Comparison of ENCODE assay signal across 6 cellular contexts in genomic region chr12:30595742-30596141, GRCh38.
"Had no signal": no experiment of that assay in that cellular context is flagged by ENCODE, and none has a peak within 500 bp of the region (broad histone marks: within the 10 kb centered on the region; RNA-seq: fewer than 3 reads in every experiment).

No MANE protein-coding gene starts in this region.

- FAIRE-seq: K562 had no signal

- H3K9ac ChIP-seq: KMS-11 had no signal

- H3K27ac ChIP-seq: HL-60, KMS-11 had no signal

- H3K4me3 ChIP-seq: K562 had no signal

- ATAC-seq: K562 had no signal

- DNase-seq: IMR-90, KBM-7, KG1 had no signal

- H3K4me2 ChIP-seq: KMS-11 had no signal
